In the genomic region with DNA sequence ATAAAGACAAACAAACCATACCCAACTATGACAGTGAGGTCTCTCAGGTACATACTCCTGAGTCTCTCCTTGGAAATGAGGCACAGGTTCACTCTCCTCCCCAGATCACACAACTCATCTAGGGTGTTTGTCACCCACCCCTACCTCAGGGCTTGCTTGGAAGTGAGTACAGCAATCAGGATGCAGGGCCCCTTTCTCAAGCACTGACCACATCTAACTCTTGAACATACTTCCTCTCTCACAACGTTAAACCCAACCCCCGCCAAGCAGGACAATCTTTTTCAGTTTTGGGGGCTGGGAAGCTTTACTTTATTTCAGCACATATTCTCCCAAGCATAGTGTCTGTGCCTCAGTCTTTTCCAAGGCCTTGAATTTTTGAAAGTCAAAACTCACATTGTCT, we compare ENCODE assay signal across 14 cellular contexts. TPM values are rescaled to one million over a fixed set of nuclear protein-coding genes. Genes with fewer than 3 reads are reported as not detected.
DNase-seq lines count a peak whose midpoint lies in the region; ATAC-seq, FAIRE-seq and TF ChIP-seq lines count a peak whose summit lies in the region.
"Had no signal": no experiment of that assay in that cellular context is flagged by ENCODE, and none has a peak within 500 bp of the region (broad histone marks: within the 10 kb centered on the region; RNA-seq: fewer than 3 reads in every experiment).

No MANE protein-coding gene starts in this region.

- no peak overlapping the region for H4K8ac ChIP-seq in neuronal stem cell (ENCODE audit: low read depth, low read length)

- no peaks in the 10 kb centered on the region for H3K79me1 ChIP-seq in neuronal stem cell (ENCODE audit: low read depth, low read length)

- H3K27ac Mint-ChIP-seq in activated CD8-positive, alpha-beta T cell treated with anti-CD3 and anti-CD28 coated beads for 36 hours: peak overlapping the region; percentile 84
- H3K27ac Mint-ChIP-seq: nephron progenitor cell had no signal

- 10 to 27% (median 22%) methylated on average over 2 of the region's 2 CpGs for WGBS in spleen, 5 donors
- WGBS in neuronal stem cell (ENCODE audit: extremely low coverage in 2 of 2, insufficient read length in 2 of 2, insufficient replicate concordance in 1 of 2), 2 donors: no CpG with 5 or more reads among the region's 2 CpGs

- no peak overlapping the region for H3K4me2 ChIP-seq in neuronal stem cell (ENCODE audit: insufficient read depth, low read length, poor library complexity, severe bottlenecking)

- no peak overlapping the region for H2AK5ac ChIP-seq in neuronal stem cell (ENCODE audit: low read depth, low read length)

- H3K9me3 Mint-ChIP-seq in activated CD8-positive, alpha-beta T cell treated with anti-CD3 and anti-CD28 coated beads for 36 hours: no peaks in the 10 kb centered on the region
- H3K9me3 Mint-ChIP-seq: nephron progenitor cell had no signal

- H3K4me1 Mint-ChIP-seq in activated CD8-positive, alpha-beta T cell treated with anti-CD3 and anti-CD28 coated beads for 36 hours (ENCODE audit: low read depth): peaks cover 42% of the 10 kb centered on the region
- H3K4me1 Mint-ChIP-seq: nephron progenitor cell had no signal

- TF ChIP-seq POLR2A in GM12891 (IDR thresholded peaks at IDR 0.05; ENCODE audit: low read depth, low read length) (no peak), spleen (IDR thresholded peaks at IDR 0.05) (no peak)

- H3K4me3 ChIP-seq in spleen (peak overlapping the region in 1 of 8 donors; percentile 47), neuronal stem cell (ENCODE audit: low read length in 2 of 2) (no peak overlapping the region)

- H3K36me3 Mint-ChIP-seq in activated CD8-positive, alpha-beta T cell treated with anti-CD3 and anti-CD28 coated beads for 36 hours (ENCODE audit: low read depth): peaks cover 24% of the 10 kb centered on the region

- no peak overlapping the region for H3K4ac ChIP-seq in neuronal stem cell (ENCODE audit: low read length)

- no peak overlapping the region for H2BK12ac ChIP-seq in neuronal stem cell (ENCODE audit: low read length)

- H3K27ac ChIP-seq in spleen: peak overlapping the region; percentile 23 to 91 (median 71)
- H3K27ac ChIP-seq in neuronal stem cell (replicated peaks; ENCODE audit: low read length): no peak overlapping the region

- no peaks in the 10 kb centered on the region for H3K27me3 Mint-ChIP-seq in activated CD8-positive, alpha-beta T cell treated with anti-CD3 and anti-CD28 coated beads for 36 hours

- peak; percentile 38 for ATAC-seq in activated CD8-positive, alpha-beta T cell treated with anti-CD3 and anti-CD28 coated beads for 36 hours

- H3K4me3 Mint-ChIP-seq in activated CD8-positive, alpha-beta T cell treated with anti-CD3 and anti-CD28 coated beads for 36 hours: peak overlapping the region; percentile 28
- H3K4me3 Mint-ChIP-seq: nephron progenitor cell had no signal

- no peak overlapping the region for H3K23ac ChIP-seq in neuronal stem cell (ENCODE audit: low read depth, low read length, poor library complexity)

- H3K18ac ChIP-seq in neuronal stem cell (ENCODE audit: low read length): no peak overlapping the region

- H3K27me3 ChIP-seq in spleen (replicated peaks in 1 of 7) (no peaks in the 10 kb centered on the region), neuronal stem cell (ENCODE audit: control insufficient read depth in 3 of 3, insufficient read depth in 3 of 3, low read depth in 1 of 3, low read length in 3 of 3) (no peaks in the 10 kb centered on the region)

- H3K9me3 ChIP-seq in spleen (no peaks in the 10 kb centered on the region), neuronal stem cell (replicated peaks in 1 of 2; ENCODE audit: control insufficient read depth in 2 of 2, insufficient read depth in 1 of 2, low read depth in 1 of 2, low read length in 2 of 2) (no peaks in the 10 kb centered on the region)

- FAIRE-seq in GM12891 (lab: Jason Lieb, UNC): peak; percentile 75
- FAIRE-seq: bronchial epithelial cell, H54 had no signal

- POLR2A ChIA-PET in activated CD8-positive, alpha-beta T cell treated with anti-CD3 and anti-CD28 coated beads for 36 hours (lab: Charles Lee): interaction anchor here (0.8 to 6.8 kb wide), 4 partner anchors 9 to 58 kb away, joined by 3 to 146 read pairs (median 4); a partner anchor contains a TSS

- H2BK5ac ChIP-seq in neuronal stem cell (ENCODE audit: low read length): no peak overlapping the region

- H2BK15ac ChIP-seq in neuronal stem cell (ENCODE audit: low read length): no peak overlapping the region

- H3K9ac ChIP-seq in neuronal stem cell (ENCODE audit: low read depth, low read length, poor library complexity): no peak overlapping the region

- no peak for TF ChIP-seq CTCF in activated CD8-positive, alpha-beta T cell treated with anti-CD3 and anti-CD28 coated beads for 36 hours (IDR thresholded peaks at IDR 0.05)
- TF ChIP-seq CTCF in spleen (IDR thresholded peaks at IDR 0.05 in 8 of 11, conservative IDR thresholded peaks at IDR 0.05 in 3 of 11): no peak

- no peak overlapping the region for H2AFZ ChIP-seq in neuronal stem cell (ENCODE audit: low read length)

- DNase-seq in GM12891 (ENCODE audit: insufficient read length, low spot score) (no peak), KG1 (lab: John Stamatoyannopoulos, UW) (peak; percentile 24), spleen (peak; percentile 61), neuronal stem cell (ENCODE audit: low spot score) (no peak), islet precursor cell (no peak), middle frontal gyrus (ENCODE audit: extremely low spot score, low spot score) (no peak)
- peak; percentile 62 for DNase-seq in activated CD8-positive, alpha-beta T cell treated with anti-CD3 and anti-CD28 coated beads for 36 hours
- DNase-seq: activated CD8-positive, alpha-beta memory T cell treated with anti-CD3 and anti-CD28 coated beads, Interleukin-2, amount 50 U/mL, for 4 hours; nephron progenitor cell; SW 1271 had no signal

- no peak overlapping the region for H2BK120ac ChIP-seq in neuronal stem cell (ENCODE audit: low read depth, low read length)

- H4K91ac ChIP-seq in neuronal stem cell (ENCODE audit: low read depth, low read length, poor library complexity): no peak overlapping the region

- H3K14ac ChIP-seq in neuronal stem cell (ENCODE audit: low read length): no peak overlapping the region

- intact Hi-C loops in activated CD8-positive, alpha-beta T cell treated with anti-CD3 and anti-CD28 coated beads for 36 hours (cut with micrococcal nuclease): no loop called here
- intact Hi-C loops in spleen (cut with DNase I; ENCODE audit: low total_unique reads): no loop called here

- H3K4me1 ChIP-seq in spleen: peaks cover 0 to 81% (median 35%) of the 10 kb centered on the region in 6 donors
- H3K4me1 ChIP-seq in neuronal stem cell (ENCODE audit: control insufficient read depth in 2 of 2, insufficient read depth in 1 of 2, low read depth in 1 of 2, low read length in 2 of 2): no peaks in the 10 kb centered on the region

- H3K36me3 ChIP-seq in spleen: no peaks in the 10 kb centered on the region
- H3K36me3 ChIP-seq in neuronal stem cell (replicated peaks in 1 of 2; ENCODE audit: control insufficient read depth in 2 of 2, insufficient read depth in 2 of 2, low read length in 2 of 2): no peaks in the 10 kb centered on the region

- CTCF ChIA-PET in activated CD8-positive, alpha-beta T cell treated with anti-CD3 and anti-CD28 coated beads for 36 hours (lab: Charles Lee): interaction anchor here (1.2 kb wide), 2 partner anchors 51 to 56 kb away, joined by 3 read pairs; no protein-coding TSS in a partner anchor

TF ChIP-seq in GM12891, 5 proteins besides CTCF, POLR2A, EP300 and RAD21:
- TF ChIP-seq POLR2AphosphoS5 (IDR thresholded peaks at IDR 0.05; ENCODE audit: low read depth, low read length) (no peak), SPI1 (IDR thresholded peaks at IDR 0.05; ENCODE audit: low read depth, low read length) (peak; percentile 82), POU2F2 (IDR thresholded peaks at IDR 0.05; ENCODE audit: low read depth, low read length) (0 out of 2 replicates have a peak, but pooled peaks have one; percentile 30)

RNA-seq across cellular contexts. Expression of a gene that starts 2.5 kb away (rescaled TPM):
- 7.0 TPM for polyA plus RNA-seq in GM12891 (2012; ENCODE audit: low read depth, missing spikeins)
- 10 to 100 TPM; 16.9 to 17.1 TPM for total RNA-seq in activated CD8-positive, alpha-beta T cell treated with anti-CD3 and anti-CD28 coated beads for 36 hours
- total RNA-seq in spleen: 10 to 100 TPM; 13.7 to 28.6 (median 16.1) TPM
- polyA plus RNA-seq in spleen: 10 to 100 TPM in 1 of 3 donors, 1 to 10 TPM in 2; 9.4 to 10.7 (median 9.8) TPM
- polyA plus RNA-seq in neuronal stem cell (2013, experiment 1 of 2): under 0.01 TPM
- not detected for polyA plus RNA-seq in neuronal stem cell (2013, experiment 2 of 2)
- total RNA-seq: Daoy, epithelial cell of proximal tubule had no signal

RNA-seq across cellular contexts. Expression of a gene that starts 9.4 kb away (rescaled TPM):
- polyA plus RNA-seq in GM12891 (2012; ENCODE audit: low read depth, missing spikeins): 2.4 TPM
- 10 to 100 TPM in 1 of 2 experiments, 1 to 10 TPM in 1; 8.6 to 11.3 TPM for total RNA-seq in activated CD8-positive, alpha-beta T cell treated with anti-CD3 and anti-CD28 coated beads for 36 hours
- 10 to 100 TPM; 26.9 to 61.7 (median 42.4) TPM for total RNA-seq in spleen
- 1 to 10 TPM; 3.8 to 7.2 (median 5.9) TPM for polyA plus RNA-seq in spleen
- polyA plus RNA-seq in neuronal stem cell (2013, experiment 1 of 2): 21.4 TPM
- polyA plus RNA-seq in neuronal stem cell (2013, experiment 2 of 2): 22.5 TPM

Comparison
In these comparisons a context has a peak if more than half of its experiments do, and no peak if none do; other contexts are left out.
1. DNase-seq: peak in KG1 (single experiment), activated CD8-positive, alpha-beta T cell treated with anti-CD3 and anti-CD28 coated beads for 36 hours (single experiment) and spleen (single experiment); none in GM12891 (single experiment), neuronal stem cell (single experiment), islet precursor cell (single experiment) and middle frontal gyrus (single experiment).